19 cellular contexts compared by ENCODE assay signal in the genomic region with DNA sequence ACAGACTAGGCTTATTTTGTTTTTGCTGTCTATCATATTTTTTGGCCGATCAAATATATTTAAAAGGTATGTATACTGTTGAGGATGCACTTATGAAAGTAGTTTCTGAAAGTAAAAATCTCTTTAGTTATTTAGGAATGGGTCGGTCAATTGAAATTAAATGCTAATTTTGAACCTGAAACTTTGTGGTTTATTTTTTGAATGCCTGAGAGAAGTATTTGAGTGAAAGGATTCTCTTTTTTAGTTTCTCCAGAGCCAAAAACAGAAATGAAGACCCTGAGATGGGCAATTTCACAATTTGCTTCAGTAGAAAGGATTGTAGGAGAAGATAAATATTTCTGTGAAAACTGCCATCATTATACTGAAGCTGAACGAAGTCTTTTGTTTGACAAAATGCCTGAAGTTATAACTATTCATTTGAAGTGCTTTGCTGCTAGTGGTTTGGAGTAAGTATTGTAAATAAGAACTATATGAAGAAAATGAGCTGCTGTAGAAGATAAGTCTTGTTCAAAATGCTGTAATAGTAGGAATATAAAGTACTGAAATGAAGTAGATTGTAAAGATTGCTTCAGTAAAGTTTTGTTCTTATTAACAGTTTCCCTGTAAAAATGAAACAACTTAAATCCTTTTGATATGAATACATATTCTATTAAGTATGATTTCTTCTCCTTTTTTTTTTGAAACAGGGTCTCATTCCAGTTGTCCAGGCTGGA. TPM values are rescaled to one million over a fixed set of nuclear protein-coding genes. Genes with fewer than 3 reads are reported as not detected.
DNase-seq lines count a peak whose midpoint lies in the region; ATAC-seq and TF ChIP-seq lines count a peak whose summit lies in the region.
"Had no signal": no experiment of that assay in that cellular context is flagged by ENCODE, and none has a peak within 500 bp of the region (broad histone marks: within the 10 kb centered on the region; RNA-seq: fewer than 3 reads in every experiment).

No MANE protein-coding gene starts in this region.

- no peak overlapping the region for H3K4me3 Mint-ChIP-seq in activated CD8-positive, alpha-beta memory T cell treated with anti-CD3 and anti-CD28 coated beads, Interleukin-2, amount 10 ng/mL, durations not matched to agents 7 days and 5 days
- H3K4me3 Mint-ChIP-seq in T-helper 2 cell treated with Interferon-gamma antibody and Interleukin-4, amounts not matched to agents 5 μg/mL and 100 μg/mL, for 36 hours: no peak overlapping the region
- H3K4me3 Mint-ChIP-seq: CD8-positive, alpha-beta T cell; H9 had no signal

- H3K18ac ChIP-seq in trophoblast cell (ENCODE audit: low read length): no peak overlapping the region

- CTCF ChIA-PET in activated CD8-positive, alpha-beta memory T cell treated with anti-CD3 and anti-CD28 coated beads, Interleukin-2, amount 10 ng/mL, durations not matched to agents 7 days and 5 days (lab: Charles Lee): interaction anchor here (1.0 kb wide), 1 partner anchor 9 kb away, joined by 4 read pairs; no protein-coding TSS in a partner anchor

- no peaks in the 10 kb centered on the region for H3K27me3 Mint-ChIP-seq in activated CD8-positive, alpha-beta memory T cell treated with anti-CD3 and anti-CD28 coated beads, Interleukin-2, amount 10 ng/mL, durations not matched to agents 7 days and 5 days
- H3K27me3 Mint-ChIP-seq in T-helper 2 cell treated with Interferon-gamma antibody and Interleukin-4, amounts not matched to agents 5 μg/mL and 100 μg/mL, for 36 hours (ENCODE audit: low read depth): no peaks in the 10 kb centered on the region

- no peak overlapping the region for H3K27ac ChIP-seq in KMS-11
- H3K27ac ChIP-seq in trophoblast cell (ENCODE audit: low read depth, low read length): no peak overlapping the region
- H3K27ac ChIP-seq: A549 had no signal

- no peak overlapping the region for H4K91ac ChIP-seq in trophoblast cell (ENCODE audit: low read depth, low read length)

- no CpG with 5 or more reads among the region's 3 CpGs for WGBS in trophoblast cell (ENCODE audit: extremely low coverage, insufficient coverage, insufficient read length)

- H3K4me3 ChIP-seq in KMS-11 (IDR thresholded peaks at IDR 0.05; ENCODE audit: insufficient read depth, low read depth, low read length) (no peak overlapping the region), trophoblast cell (ENCODE audit: low read depth, low read length) (no peak overlapping the region)
- H3K4me3 ChIP-seq: A549 had no signal

- H3K9me3 ChIP-seq in trophoblast cell (ENCODE audit: insufficient read depth, low read depth, low read length): no peaks in the 10 kb centered on the region
- H3K9me3 ChIP-seq: A549 had no signal

- H3K79me1 ChIP-seq in trophoblast cell (ENCODE audit: low read length): no peaks in the 10 kb centered on the region

- DNase-seq in activated CD8-positive, alpha-beta memory T cell treated with anti-CD3 and anti-CD28 coated beads, Interleukin-2, amount 10 ng/mL, durations not matched to agents 7 days and 5 days: no peak
- no peak for DNase-seq in activated CD8-positive, alpha-beta memory T cell treated with anti-CD3 and anti-CD28 coated beads, Interleukin-2, amount 50 U/mL, for 4 hours
- no peak for DNase-seq in T-helper 2 cell treated with Interferon-gamma antibody and Interleukin-4, amounts not matched to agents 5 μg/mL and 100 μg/mL, for 36 hours (ENCODE audit: low spot score)
- DNase-seq in foreskin melanocyte (peak; percentile 55), trophoblast cell (no peak), posterior vena cava (ENCODE audit: low spot score) (no peak)
- DNase-seq: CD8-positive, alpha-beta T cell; DMS53; EL; H9; NCI-H1105; NCI-H1694; NCI-H2081 treated with DMSO at 0.1 percent for 48 hours; NCI-H446 treated with DMSO at 0.1 percent for 48 hours; NCI-H69; SHP77 had no signal

- peak overlapping the region; percentile 3 for H3K27ac Mint-ChIP-seq in activated CD8-positive, alpha-beta memory T cell treated with anti-CD3 and anti-CD28 coated beads, Interleukin-2, amount 10 ng/mL, durations not matched to agents 7 days and 5 days
- H3K27ac Mint-ChIP-seq in T-helper 2 cell treated with Interferon-gamma antibody and Interleukin-4, amounts not matched to agents 5 μg/mL and 100 μg/mL, for 36 hours: peak overlapping the region; percentile 15
- H3K27ac Mint-ChIP-seq: CD8-positive, alpha-beta T cell; H9 had no signal

- H3K36me3 Mint-ChIP-seq in activated CD8-positive, alpha-beta memory T cell treated with anti-CD3 and anti-CD28 coated beads, Interleukin-2, amount 10 ng/mL, durations not matched to agents 7 days and 5 days: peaks cover 68% of the 10 kb centered on the region
- peaks cover 72% of the 10 kb centered on the region for H3K36me3 Mint-ChIP-seq in T-helper 2 cell treated with Interferon-gamma antibody and Interleukin-4, amounts not matched to agents 5 μg/mL and 100 μg/mL, for 36 hours (ENCODE audit: low read depth)

- peaks cover 7% of the 10 kb centered on the region; the same call in 1 of the 2 replicates for H3K79me2 ChIP-seq in KMS-11 (ENCODE audit: insufficient read depth, low read depth)
- H3K79me2 ChIP-seq in trophoblast cell (ENCODE audit: control insufficient read depth, insufficient read depth, low read length, poor library complexity): no peaks in the 10 kb centered on the region

- H3K4me1 Mint-ChIP-seq in activated CD8-positive, alpha-beta memory T cell treated with anti-CD3 and anti-CD28 coated beads, Interleukin-2, amount 10 ng/mL, durations not matched to agents 7 days and 5 days: peaks cover 51% of the 10 kb centered on the region
- peaks cover 29% of the 10 kb centered on the region for H3K4me1 Mint-ChIP-seq in T-helper 2 cell treated with Interferon-gamma antibody and Interleukin-4, amounts not matched to agents 5 μg/mL and 100 μg/mL, for 36 hours (ENCODE audit: low read depth)
- H3K4me1 Mint-ChIP-seq: H9 had no signal

- H3K4me1 ChIP-seq in KMS-11 (ENCODE audit: low read depth, poor library complexity, severe bottlenecking): peaks cover 33% of the 10 kb centered on the region
- H3K4me1 ChIP-seq in trophoblast cell (ENCODE audit: control insufficient read depth in 1 of 2, insufficient read depth in 2 of 2, low read length in 2 of 2): no peaks in the 10 kb centered on the region
- H3K4me1 ChIP-seq: A549 had no signal

- H2BK120ac ChIP-seq in trophoblast cell (ENCODE audit: insufficient read depth, low read length, poor library complexity): no peak overlapping the region

- peaks cover 20% of the 10 kb centered on the region; the same call in 1 of the 2 replicates for H4K20me1 ChIP-seq in KMS-11 (ENCODE audit: insufficient read depth)

- H4K8ac ChIP-seq in trophoblast cell (ENCODE audit: low read depth, low read length): no peak overlapping the region

- H4K12ac ChIP-seq in trophoblast cell (ENCODE audit: low read depth, low read length): no peak overlapping the region

- H3K14ac ChIP-seq in trophoblast cell (ENCODE audit: low read length): no peak overlapping the region

- intact Hi-C loops in posterior vena cava (cut with DNase I): no loop called here

- no peak overlapping the region for H2AK5ac ChIP-seq in trophoblast cell (ENCODE audit: low read length)

- H3K36me3 ChIP-seq in KMS-11 (ENCODE audit: insufficient read depth): peaks cover 31% of the 10 kb centered on the region; the same call in 1 of the 2 replicates
- H3K36me3 ChIP-seq in trophoblast cell (ENCODE audit: control insufficient read depth in 1 of 2, insufficient read depth in 2 of 2, low read length in 2 of 2): peaks cover 13 to 20% of the 10 kb centered on the region in 2 experiments

- no peak overlapping the region for H2BK5ac ChIP-seq in trophoblast cell (ENCODE audit: low read depth, low read length, poor library complexity)

- H3K23ac ChIP-seq in trophoblast cell (ENCODE audit: low read length): no peak overlapping the region

- no peaks in the 10 kb centered on the region for H3K9me3 Mint-ChIP-seq in activated CD8-positive, alpha-beta memory T cell treated with anti-CD3 and anti-CD28 coated beads, Interleukin-2, amount 10 ng/mL, durations not matched to agents 7 days and 5 days (ENCODE audit: low read depth)
- H3K9me3 Mint-ChIP-seq in T-helper 2 cell treated with Interferon-gamma antibody and Interleukin-4, amounts not matched to agents 5 μg/mL and 100 μg/mL, for 36 hours: no peaks in the 10 kb centered on the region
- H3K9me3 Mint-ChIP-seq: CD8-positive, alpha-beta T cell; H9 had no signal

- no peak for TF ChIP-seq CTCF in KMS-11 (conservative IDR thresholded peaks at IDR 0.05; ENCODE audit: low read depth, low read length)

- no peak overlapping the region for H2BK12ac ChIP-seq in trophoblast cell (ENCODE audit: low read length)

- H3K27me3 ChIP-seq in KMS-11 (ENCODE audit: insufficient read depth, low read depth) (no peaks in the 10 kb centered on the region), trophoblast cell (ENCODE audit: insufficient read depth, low read length) (no peaks in the 10 kb centered on the region)

- ATAC-seq in activated CD8-positive, alpha-beta memory T cell treated with anti-CD3 and anti-CD28 coated beads, Interleukin-2, amount 10 ng/mL, durations not matched to agents 7 days and 5 days: no peak
- ATAC-seq in HG03196 (IDR thresholded peaks at IDR 0.05; ENCODE audit: unreplicated experiment): no peak
- ATAC-seq: A549; CD8-positive, alpha-beta T cell had no signal

- H3K4me2 ChIP-seq in KMS-11 (peak overlapping the region; percentile 1; the same call in 1 of the 2 replicates), trophoblast cell (ENCODE audit: low read length) (no peak overlapping the region)
- H3K4me2 ChIP-seq: A549 had no signal

- H3K4ac ChIP-seq in trophoblast cell (ENCODE audit: low read depth, low read length): no peak overlapping the region

- H3K9ac ChIP-seq in KMS-11: no peak overlapping the region
- no peak overlapping the region for H3K9ac ChIP-seq in trophoblast cell (ENCODE audit: low read length)

- H2AFZ ChIP-seq in KMS-11 (ENCODE audit: low read depth): no peak overlapping the region
- no peak overlapping the region for H2AFZ ChIP-seq in trophoblast cell (ENCODE audit: insufficient read depth, low read length, poor library complexity)

RNA-seq across cellular contexts. Expression of gene USP1, which starts 11.5 kb away (rescaled TPM):
- 10 to 100 TPM; 76.2 to 84.7 TPM for total RNA-seq in activated CD8-positive, alpha-beta memory T cell treated with anti-CD3 and anti-CD28 coated beads, Interleukin-2, amount 10 ng/mL, durations not matched to agents 7 days and 5 days
- 24.4 and 24.9 TPM in 2 replicates for polyA plus RNA-seq in trophoblast cell (2013)
- total RNA-seq in posterior vena cava: 10 to 100 TPM; 20.2 to 29.8 TPM
